23 cellular contexts compared by ENCODE assay signal in genomic region chr17:67922503-67922902, GRCh38.
DNase-seq lines count a peak whose midpoint lies in the region; ATAC-seq and TF ChIP-seq lines count a peak whose summit lies in the region.
"Had no signal": no experiment of that assay in that cellular context is flagged by ENCODE, and none has a peak within 500 bp of the region (broad histone marks: within the 10 kb centered on the region; RNA-seq: fewer than 3 reads in every experiment).

No MANE protein-coding gene starts in this region.

- no peaks in the 10 kb centered on the region for H3K27me3 ChIP-seq in heart right ventricle
- H3K27me3 ChIP-seq in naive thymus-derived CD4-positive, alpha-beta T cell (ENCODE audit: control insufficient read depth in 2 of 2, insufficient read depth in 2 of 2, low read length in 2 of 2): no peaks in the 10 kb centered on the region
- no peaks in the 10 kb centered on the region for H3K27me3 ChIP-seq in gastrocnemius medialis
- H3K27me3 ChIP-seq: BLaER1 treated with 17β-estradiol and CSF1 and Interleukin-3, amounts not matched to agents 10 nM and 100 nM; foreskin keratinocyte had no signal

- DNase-seq in heart right ventricle: no peak
- DNase-seq in cardiac septum (ENCODE audit: low spot score): no peak
- DNase-seq in effector memory CD8-positive, alpha-beta T cell: no peak
- no peak for DNase-seq in naive thymus-derived CD4-positive, alpha-beta T cell
- DNase-seq in gastrocnemius medialis: no peak
- DNase-seq: ACHN; activated CD4-positive, CD25-positive, alpha-beta regulatory T cell treated with anti-CD3 and anti-CD28 coated beads, Interleukin-2, amount 50 U/mL, for 72 hours; activated naive CD4-positive, alpha-beta T cell treated with anti-CD3 and anti-CD28 coated beads, Interleukin-2, amount 10 ng/mL, durations not matched to agents 7 days and 5 days; activated T-cell treated with anti-CD3 and anti-CD28 coated beads, Interleukin-2, amount 50 U/mL, for 4 hours; Caco-2; caudate nucleus; foreskin keratinocyte; hippocampal formation; lower lobe of right lung; mucosa of descending colon; NCI-H524; stimulated activated CD4-positive, alpha-beta T cell treated with anti-CD3 and anti-CD28 coated beads, Interleukin-1b, Interleukin-23, amount 100 ng/mL, for 48 hours had no signal

- H3K36me3 Mint-ChIP-seq in effector memory CD8-positive, alpha-beta T cell (ENCODE audit: insufficient read depth): peaks cover 91% of the 10 kb centered on the region
- H3K36me3 Mint-ChIP-seq in naive thymus-derived CD4-positive, alpha-beta T cell: peaks cover 0 to 23% (median 15%) of the 10 kb centered on the region in 5 donors

- H3K27ac ChIP-seq in heart right ventricle: peak overlapping the region in 1 of 10 donors; percentile 16
- H3K27ac ChIP-seq in naive thymus-derived CD4-positive, alpha-beta T cell (ENCODE audit: low read depth, low read length): no peak overlapping the region
- no peak overlapping the region for H3K27ac ChIP-seq in gastrocnemius medialis
- H3K27ac ChIP-seq: BLaER1 treated with 17β-estradiol and CSF1 and Interleukin-3, amounts not matched to agents 10 nM and 100 nM; foreskin keratinocyte; lower lobe of right lung; skin epidermis had no signal

- no peaks in the 10 kb centered on the region for H3K9me3 ChIP-seq in heart right ventricle
- H3K9me3 ChIP-seq in naive thymus-derived CD4-positive, alpha-beta T cell (ENCODE audit: control insufficient read depth in 2 of 3, low read length in 3 of 3): no peaks in the 10 kb centered on the region
- H3K9me3 ChIP-seq in gastrocnemius medialis: no peaks in the 10 kb centered on the region
- H3K9me3 ChIP-seq: BLaER1 treated with 17β-estradiol and CSF1 and Interleukin-3, amounts not matched to agents 10 nM and 100 nM; Caco-2; HAP-1; lower lobe of right lung; mucosa of descending colon had no signal

- no peak overlapping the region for H3K4me3 Mint-ChIP-seq in effector memory CD8-positive, alpha-beta T cell
- no peak overlapping the region for H3K4me3 Mint-ChIP-seq in naive thymus-derived CD4-positive, alpha-beta T cell
- H3K4me3 Mint-ChIP-seq: activated naive CD4-positive, alpha-beta T cell treated with anti-CD3 and anti-CD28 coated beads, Interleukin-2, amount 10 ng/mL, durations not matched to agents 7 days and 5 days; activated T-cell treated with anti-CD3 and anti-CD28 coated beads, Interleukin-2, amount 50 U/mL, for 4 hours had no signal

- peak overlapping the region; percentile 7 to 29 for H3K27ac Mint-ChIP-seq in effector memory CD8-positive, alpha-beta T cell
- H3K27ac Mint-ChIP-seq in naive thymus-derived CD4-positive, alpha-beta T cell: peak overlapping the region in 5 of 9 donors; percentile 19 to 56 (median 40)

- no peaks in the 10 kb centered on the region for H3K9me3 Mint-ChIP-seq in effector memory CD8-positive, alpha-beta T cell
- no peaks in the 10 kb centered on the region for H3K9me3 Mint-ChIP-seq in naive thymus-derived CD4-positive, alpha-beta T cell
- H3K9me3 Mint-ChIP-seq: activated naive CD4-positive, alpha-beta T cell treated with anti-CD3 and anti-CD28 coated beads, Interleukin-2, amount 10 ng/mL, durations not matched to agents 7 days and 5 days; activated T-cell treated with anti-CD3 and anti-CD28 coated beads, Interleukin-2, amount 50 U/mL, for 4 hours had no signal

- H3K4me1 ChIP-seq in heart right ventricle: peaks cover 0 to 15% (median 4%) of the 10 kb centered on the region in 9 donors
- no peaks in the 10 kb centered on the region for H3K4me1 ChIP-seq in naive thymus-derived CD4-positive, alpha-beta T cell (ENCODE audit: control insufficient read depth in 2 of 2, insufficient read depth in 2 of 2, low read length in 2 of 2)
- H3K4me1 ChIP-seq in gastrocnemius medialis: no peaks in the 10 kb centered on the region
- H3K4me1 ChIP-seq: BLaER1 treated with 17β-estradiol and CSF1 and Interleukin-3, amounts not matched to agents 10 nM and 100 nM; Caco-2; foreskin keratinocyte; HAP-1; lower lobe of right lung had no signal

- no peak for TF ChIP-seq POLR2A in gastrocnemius medialis (IDR thresholded peaks at IDR 0.05)

- POLR2A ChIA-PET in naive thymus-derived CD4-positive, alpha-beta T cell (lab: Charles Lee): no interaction called here

- peaks cover 0 to 3% of the 10 kb centered on the region in 2 donors for H3K4me1 Mint-ChIP-seq in effector memory CD8-positive, alpha-beta T cell (ENCODE audit: low read depth in 2 of 2)
- H3K4me1 Mint-ChIP-seq in naive thymus-derived CD4-positive, alpha-beta T cell: no peaks in the 10 kb centered on the region
- H3K4me1 Mint-ChIP-seq: activated naive CD4-positive, alpha-beta T cell treated with anti-CD3 and anti-CD28 coated beads, Interleukin-2, amount 10 ng/mL, durations not matched to agents 7 days and 5 days had no signal

- CTCF ChIA-PET in naive thymus-derived CD4-positive, alpha-beta T cell (lab: Charles Lee): interaction anchor here (0.6 kb wide), 3 partner anchors 328 to 654 kb away, joined by 3 to 6 read pairs (median 3); no protein-coding TSS in a partner anchor

- H3K4me3 ChIP-seq in heart right ventricle (no peak overlapping the region), gastrocnemius medialis (no peak overlapping the region)
- H3K4me3 ChIP-seq in naive thymus-derived CD4-positive, alpha-beta T cell (ENCODE audit: low read length): no peak overlapping the region
- H3K4me3 ChIP-seq: BLaER1 treated with 17β-estradiol and CSF1 and Interleukin-3, amounts not matched to agents 10 nM and 100 nM; HAP-1; lower lobe of right lung; mucosa of descending colon; skin epidermis had no signal

- TF ChIP-seq CTCF in heart right ventricle (IDR thresholded peaks at IDR 0.05): no peak
- no peak for TF ChIP-seq CTCF in gastrocnemius medialis (IDR thresholded peaks at IDR 0.05 in 4 of 5, conservative IDR thresholded peaks at IDR 0.05 in 1 of 5)

- WGBS in heart right ventricle, 2 donors: 52 to 55% methylated on average over 5 of the region's 5 CpGs

- peak in 5 of 8 donors; percentile 11 to 62 (median 46) for ATAC-seq in heart right ventricle
- no peak for ATAC-seq in effector memory CD8-positive, alpha-beta T cell (replicated peaks)
- ATAC-seq in naive thymus-derived CD4-positive, alpha-beta T cell: no peak
- no peak for ATAC-seq in GM19397 (IDR thresholded peaks at IDR 0.05; ENCODE audit: unreplicated experiment)
- ATAC-seq in GM21526 (IDR thresholded peaks at IDR 0.05; ENCODE audit: low FRiP score, unreplicated experiment): no peak
- no peak for ATAC-seq in gastrocnemius medialis
- ATAC-seq: activated T-cell treated with anti-CD3 and anti-CD28 coated beads, Interleukin-2, amount 50 U/mL, for 4 hours; foreskin keratinocyte; lower lobe of right lung; mucosa of descending colon; Panc1 had no signal

- H3K36me3 ChIP-seq in heart right ventricle (peaks cover 0 to 100% (median 54%) of the 10 kb centered on the region in 9 donors), gastrocnemius medialis (peaks cover 6 to 71% of the 10 kb centered on the region in 2 donors)
- H3K36me3 ChIP-seq in naive thymus-derived CD4-positive, alpha-beta T cell (ENCODE audit: control insufficient read depth in 2 of 3, insufficient read depth in 3 of 3, low read length in 3 of 3): peaks cover 5 to 70% (median 15%) of the 10 kb centered on the region in 3 experiments

- intact Hi-C loops in heart right ventricle (cut with DNase I) (no loop called here), cardiac septum (cut with DNase I) (no loop called here), gastrocnemius medialis (cut with DNase I; ENCODE audit: low total_unique reads) (no loop called here)
- intact Hi-C loops in naive thymus-derived CD4-positive, alpha-beta T cell (cut with micrococcal nuclease): no loop called here

- in situ Hi-C loops in gastrocnemius medialis (cut with MboI; ENCODE audit: low sequenced_read_pairs in 4 of 4): loop anchor here in 2 of 4 donors (25.0 kb wide), 2 partner anchors 90 to 185 kb away; no protein-coding TSS in a partner anchor

- no peaks in the 10 kb centered on the region for H3K27me3 Mint-ChIP-seq in effector memory CD8-positive, alpha-beta T cell
- no peaks in the 10 kb centered on the region for H3K27me3 Mint-ChIP-seq in naive thymus-derived CD4-positive, alpha-beta T cell
- H3K27me3 Mint-ChIP-seq: activated naive CD4-positive, alpha-beta T cell treated with anti-CD3 and anti-CD28 coated beads, Interleukin-2, amount 10 ng/mL, durations not matched to agents 7 days and 5 days had no signal

Comparison
In these comparisons a context has a peak if more than half of its experiments do, and no peak if none do; other contexts are left out.
1. ATAC-seq: peak in heart right ventricle (5 of 8); none in effector memory CD8-positive, alpha-beta T cell (single experiment), naive thymus-derived CD4-positive, alpha-beta T cell (single experiment), GM19397 (single experiment), GM21526 (single experiment) and gastrocnemius medialis (0 of 2).